ENCODE assay signal across 1 cellular context in genomic region chr20:571754-572331, GRCh38.
TF ChIP-seq lines count a peak whose summit lies in the region.

No MANE protein-coding gene starts in this region.

TF ChIP-seq in K562, 482 proteins besides CTCF, POLR2A, EP300 and RAD21:
- TF ChIP-seq, protein P1, sequence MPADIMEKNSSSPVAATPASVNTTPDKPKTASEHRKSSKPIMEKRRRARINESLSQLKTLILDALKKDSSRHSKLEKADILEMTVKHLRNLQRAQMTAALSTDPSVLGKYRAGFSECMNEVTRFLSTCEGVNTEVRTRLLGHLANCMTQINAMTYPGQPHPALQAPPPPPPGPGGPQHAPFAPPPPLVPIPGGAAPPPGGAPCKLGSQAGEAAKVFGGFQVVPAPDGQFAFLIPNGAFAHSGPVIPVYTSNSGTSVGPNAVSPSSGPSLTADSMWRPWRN (IDR thresholded peaks at IDR 0.05; ENCODE audit: low read depth), result no peak
- TF ChIP-seq ZNF184 (CRISPR knock-in tag; IDR thresholded peaks at IDR 0.05), result no peak
- TF ChIP-seq XRCC5 (IDR thresholded peaks at IDR 0.05; ENCODE audit: low read depth, low read length), result no peak
- no peak for TF ChIP-seq MBD2 (IDR thresholded peaks at IDR 0.05; ENCODE audit: borderline replicate concordance, low read depth)
- TF ChIP-seq PCBP1 (IDR thresholded peaks at IDR 0.05; ENCODE audit: low read depth, low read length, poor library complexity, severe bottlenecking), result no peak
- TF ChIP-seq, protein P2, sequence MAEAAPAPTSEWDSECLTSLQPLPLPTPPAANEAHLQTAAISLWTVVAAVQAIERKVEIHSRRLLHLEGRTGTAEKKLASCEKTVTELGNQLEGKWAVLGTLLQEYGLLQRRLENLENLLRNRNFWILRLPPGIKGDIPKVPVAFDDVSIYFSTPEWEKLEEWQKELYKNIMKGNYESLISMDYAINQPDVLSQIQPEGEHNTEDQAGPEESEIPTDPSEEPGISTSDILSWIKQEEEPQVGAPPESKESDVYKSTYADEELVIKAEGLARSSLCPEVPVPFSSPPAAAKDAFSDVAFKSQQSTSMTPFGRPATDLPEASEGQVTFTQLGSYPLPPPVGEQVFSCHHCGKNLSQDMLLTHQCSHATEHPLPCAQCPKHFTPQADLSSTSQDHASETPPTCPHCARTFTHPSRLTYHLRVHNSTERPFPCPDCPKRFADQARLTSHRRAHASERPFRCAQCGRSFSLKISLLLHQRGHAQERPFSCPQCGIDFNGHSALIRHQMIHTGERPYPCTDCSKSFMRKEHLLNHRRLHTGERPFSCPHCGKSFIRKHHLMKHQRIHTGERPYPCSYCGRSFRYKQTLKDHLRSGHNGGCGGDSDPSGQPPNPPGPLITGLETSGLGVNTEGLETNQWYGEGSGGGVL (CRISPR knock-in tag; IDR thresholded peaks at IDR 0.05), result no peak
- peak; percentile 56 for TF ChIP-seq VEZF1 (CRISPR knock-in tag; IDR thresholded peaks at IDR 0.05)
- TF ChIP-seq, protein P3, sequence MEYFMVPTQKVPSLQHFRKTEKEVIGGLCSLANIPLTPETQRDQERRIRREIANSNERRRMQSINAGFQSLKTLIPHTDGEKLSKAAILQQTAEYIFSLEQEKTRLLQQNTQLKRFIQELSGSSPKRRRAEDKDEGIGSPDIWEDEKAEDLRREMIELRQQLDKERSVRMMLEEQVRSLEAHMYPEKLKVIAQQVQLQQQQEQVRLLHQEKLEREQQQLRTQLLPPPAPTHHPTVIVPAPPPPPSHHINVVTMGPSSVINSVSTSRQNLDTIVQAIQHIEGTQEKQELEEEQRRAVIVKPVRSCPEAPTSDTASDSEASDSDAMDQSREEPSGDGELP (CRISPR knock-in tag; IDR thresholded peaks at IDR 0.05; ENCODE audit: borderline replicate concordance), result peak; percentile 87
- no peak for TF ChIP-seq ZNF57 (CRISPR knock-in tag; IDR thresholded peaks at IDR 0.05)
- no peak for TF ChIP-seq HDGF (IDR thresholded peaks at IDR 0.05)
- TF ChIP-seq ZNF224 (CRISPR knock-in tag; IDR thresholded peaks at IDR 0.05), result no peak
